ENCODE assay signal across 8 cellular contexts in the genomic region with DNA sequence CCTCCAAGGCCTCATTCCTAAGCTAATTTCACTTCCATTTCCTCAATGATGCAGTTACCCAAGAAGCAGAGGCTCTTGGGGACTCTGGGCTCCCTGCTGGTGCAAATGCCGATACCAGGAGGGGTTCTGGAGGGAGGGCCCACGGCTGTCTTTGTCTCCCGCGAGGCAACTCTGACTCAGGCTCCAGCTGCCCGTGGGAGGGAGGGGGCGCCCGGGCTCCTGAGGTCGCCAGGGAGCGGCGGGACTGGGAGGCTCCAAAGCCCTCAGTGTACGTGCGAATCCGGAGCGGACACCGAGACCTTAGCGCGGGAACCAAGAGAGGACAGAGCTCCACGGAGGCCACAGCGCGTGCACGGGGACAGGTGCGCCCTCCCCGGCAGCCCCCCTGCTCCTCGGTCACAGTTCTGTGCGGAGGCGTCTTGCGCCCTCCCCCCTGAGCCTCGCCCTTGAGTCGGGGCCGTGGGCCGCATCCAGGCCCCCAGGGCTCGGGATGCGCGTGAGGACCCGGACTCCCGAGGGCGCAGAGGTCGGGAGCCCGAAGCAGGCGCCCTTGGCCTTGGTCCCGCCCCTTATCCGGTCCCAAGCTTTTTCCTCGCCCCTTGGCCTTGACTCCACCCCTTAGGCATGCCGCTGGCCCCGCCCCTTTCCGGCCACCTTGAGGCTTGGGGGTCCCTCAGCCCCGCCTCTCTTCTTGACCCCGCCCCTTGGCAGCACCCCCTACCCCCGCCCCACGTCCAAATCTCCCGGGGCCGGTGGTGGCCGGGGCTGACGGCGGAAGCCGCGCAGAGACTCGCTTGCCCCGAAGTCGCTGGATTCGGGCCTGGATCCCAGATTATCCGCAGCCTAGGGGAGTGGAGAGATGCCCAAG. TPM values are rescaled to one million over a fixed set of nuclear protein-coding genes. Genes with fewer than 3 reads are reported as not detected.
DNase-seq lines count a peak whose midpoint lies in the region; ATAC-seq and TF ChIP-seq lines count a peak whose summit lies in the region.

No MANE protein-coding gene starts in this region.

- H3K9me3 ChIP-seq in SU-DHL-6 (ENCODE audit: insufficient read depth, low read length): no peaks in the 10 kb centered on the region

- intact Hi-C loops in dorsolateral prefrontal cortex (cut with DNase I): no loop called here

- no peaks in the 10 kb centered on the region for H3K27me3 ChIP-seq in SU-DHL-6 (ENCODE audit: low read length)
- H3K27me3 ChIP-seq in dorsolateral prefrontal cortex: peaks cover 0 to 29% (median 10%) of the 10 kb centered on the region in 45 donors

- no peaks in the 10 kb centered on the region for H4K20me1 ChIP-seq in SU-DHL-6 (ENCODE audit: low read depth, low read length)

- no peaks in the 10 kb centered on the region for H3K9me2 ChIP-seq in SU-DHL-6 (replicated peaks; ENCODE audit: insufficient read depth, low read length)

- H3K4me2 ChIP-seq in SU-DHL-6 (ENCODE audit: low read depth, low read length, poor library complexity, severe bottlenecking): peak overlapping the region; percentile 78

- H3F3A ChIP-seq in SU-DHL-6 (ENCODE audit: insufficient read depth): peaks cover 52% of the 10 kb centered on the region

- peak overlapping the region; percentile 37 for H3K4me3 ChIP-seq in SU-DHL-6 (ENCODE audit: insufficient read depth, low read length, poor library complexity, severe bottlenecking)
- H3K4me3 ChIP-seq in dorsolateral prefrontal cortex: peak overlapping the region; percentile 35 to 72 (median 57)

- H3K79me2 ChIP-seq in SU-DHL-6 (ENCODE audit: insufficient read depth, low read length): peaks cover 13% of the 10 kb centered on the region; the same call in 1 of the 2 replicates

- DNase-seq in NCI-H524 (lab: John Stamatoyannopoulos, UW): peak; percentile 20 to 61
- DNase-seq in NCI-H524 treated with DMSO at 0.1 percent for 48 hours (lab: John Stamatoyannopoulos, UW): no peak
- DNase-seq in dorsolateral prefrontal cortex: peak in 4 of 10 donors; percentile 53 to 72 (median 66)
- peak; percentile 57 for DNase-seq in medulla oblongata (ENCODE audit: extremely low spot score)
- peak in 17 of 49 donors; percentile 16 to 91 (median 37) for DNase-seq in substantia nigra (lab: John Stamatoyannopoulos, UW)
- DNase-seq in DMS153 (lab: John Stamatoyannopoulos, UW): no peak

- peak overlapping the region; percentile 94 for H3K27ac ChIP-seq in SU-DHL-6 (ENCODE audit: low read depth, low read length)
- H3K27ac ChIP-seq in dorsolateral prefrontal cortex: peak overlapping the region in 27 of 59 donors; percentile 6 to 71 (median 43)
- peak overlapping the region; percentile 49 for H3K27ac ChIP-seq in substantia nigra (ENCODE audit: low read depth, low read length, poor library complexity, severe bottlenecking)

- ATAC-seq in HG02798 (IDR thresholded peaks at IDR 0.05; ENCODE audit: poor library complexity, unreplicated experiment): peak; percentile 62

- peak overlapping the region; percentile 60 for H3K9ac ChIP-seq in SU-DHL-6 (ENCODE audit: low read length)

- no peaks in the 10 kb centered on the region; the same call in 1 of the 2 replicates for H3K36me3 ChIP-seq in SU-DHL-6 (ENCODE audit: low read length)

- TF ChIP-seq CTCF in SU-DHL-6 (IDR thresholded peaks at IDR 0.05; ENCODE audit: insufficient read depth, low read length, poor library complexity, severe bottlenecking) (no peak), dorsolateral prefrontal cortex (IDR thresholded peaks at IDR 0.05 in 54 of 56, conservative IDR thresholded peaks at IDR 0.05 in 2 of 56; ENCODE audit: low read depth in 1 of 56, partially characterized antibody in 56 of 56) (no peak)

- no peak overlapping the region for H2AFZ ChIP-seq in SU-DHL-6 (ENCODE audit: low read depth, low read length, severe bottlenecking)

RNA-seq across cellular contexts. Expression of a gene that starts 4.7 kb away (rescaled TPM):
- total RNA-seq in dorsolateral prefrontal cortex: 1 to 10 TPM in 117 of 120 experiments, under 1 TPM in 2, not detected in 1; 0.79 to 7.2 (median 2.8) TPM

RNA-seq across cellular contexts. Expression of a gene that starts 7.0 kb away (rescaled TPM):
- 1 to 10 TPM in 78 of 120 experiments, under 1 TPM in 42; 0.13 to 5.8 (median 1.2) TPM for total RNA-seq in dorsolateral prefrontal cortex

RNA-seq across cellular contexts. Expression of a gene that starts 27.4 kb away (rescaled TPM):
- total RNA-seq in dorsolateral prefrontal cortex: 1 to 10 TPM in 53 of 120 experiments, under 1 TPM in 26, not detected in 41; 0.49 to 3.3 (median 1.4) TPM

RNA-seq across cellular contexts. Expression of a gene that starts 49.7 kb away (rescaled TPM):
- 100 to 1,000 TPM in 119 of 120 experiments, 10 to 100 TPM in 1; 90.5 to 406 (median 293) TPM for total RNA-seq in dorsolateral prefrontal cortex

Comparison
In these comparisons a context has a peak if more than half of its experiments do, and no peak if none do; other contexts are left out.
1. DNase-seq: peak in NCI-H524 (2 of 2) and medulla oblongata (single experiment); none in NCI-H524 treated with DMSO at 0.1 percent for 48 hours (single experiment) and DMS153 (single experiment).